In the genomic region with DNA sequence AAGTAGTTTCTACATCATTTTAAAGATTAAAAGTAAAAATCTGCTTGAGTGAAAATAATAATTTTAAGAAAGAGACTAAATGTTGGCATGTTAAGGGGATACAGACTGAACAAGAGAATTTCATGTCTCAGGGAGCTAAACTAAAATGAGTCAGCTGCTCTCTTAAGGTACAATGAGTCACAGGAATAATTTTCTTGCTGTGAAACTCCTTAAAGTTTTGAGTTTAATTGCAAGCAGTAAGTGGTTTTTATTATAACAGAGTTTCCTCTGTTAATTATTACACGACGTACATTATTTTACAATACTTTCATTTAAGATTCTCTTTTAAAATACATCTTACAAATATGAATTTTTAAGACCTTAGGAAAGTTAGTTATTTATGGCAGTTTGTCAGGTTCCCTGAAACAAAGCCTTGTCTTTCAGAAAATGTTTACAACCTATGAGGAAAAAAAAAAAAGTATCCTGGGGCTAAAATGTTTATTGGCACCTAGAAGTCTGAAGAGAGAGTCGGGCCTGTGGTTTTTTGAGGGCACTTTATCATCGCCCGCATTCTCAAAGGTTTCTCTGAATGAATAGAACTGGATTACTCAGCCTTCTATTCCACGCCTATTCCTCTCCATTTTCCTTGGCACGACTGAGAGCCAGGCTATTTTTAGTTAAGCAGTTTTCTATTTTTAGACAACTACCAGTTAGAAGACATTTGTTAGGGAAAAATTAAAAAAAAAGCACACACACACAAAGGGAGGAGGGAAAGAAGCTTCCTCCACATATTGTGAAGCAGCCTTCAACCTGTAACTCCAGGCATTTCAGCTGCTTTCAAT, we compare ENCODE assay signal across 8 cellular contexts.
DNase-seq lines count a peak whose midpoint lies in the region; ATAC-seq and FAIRE-seq lines count a peak whose summit lies in the region.

No MANE protein-coding gene starts in this region.

- H4K8ac ChIP-seq in trophoblast cell (ENCODE audit: low read depth, low read length) = no peak overlapping the region

- no peak overlapping the region for H3K18ac ChIP-seq in trophoblast cell (ENCODE audit: low read length)

- no peak overlapping the region for H2AFZ ChIP-seq in trophoblast cell (ENCODE audit: insufficient read depth, low read length, poor library complexity)

- no peak overlapping the region for H2BK12ac ChIP-seq in trophoblast cell (ENCODE audit: low read length)

- ATAC-seq in GM21360 (IDR thresholded peaks at IDR 0.05; ENCODE audit: unreplicated experiment) = peak; percentile 43
- peak; percentile 52 for ATAC-seq in HG03571 (IDR thresholded peaks at IDR 0.05; ENCODE audit: unreplicated experiment)

- peak overlapping the region; percentile 88 for H3K27ac ChIP-seq in trophoblast cell (ENCODE audit: low read depth, low read length)

- no peak overlapping the region for H2BK120ac ChIP-seq in trophoblast cell (ENCODE audit: insufficient read depth, low read length, poor library complexity)

- H3K36me3 ChIP-seq in trophoblast cell (ENCODE audit: control insufficient read depth in 1 of 2, insufficient read depth in 2 of 2, low read length in 2 of 2) = no peaks in the 10 kb centered on the region

- H3K4ac ChIP-seq in trophoblast cell (ENCODE audit: low read depth, low read length) = no peak overlapping the region

- no peak overlapping the region for H3K23ac ChIP-seq in trophoblast cell (ENCODE audit: low read length)

- no peaks in the 10 kb centered on the region for H3K79me2 ChIP-seq in trophoblast cell (ENCODE audit: control insufficient read depth, insufficient read depth, low read length, poor library complexity)

- peaks cover 0 to 4% of the 10 kb centered on the region in 2 experiments for H3K4me1 ChIP-seq in trophoblast cell (ENCODE audit: control insufficient read depth in 1 of 2, insufficient read depth in 2 of 2, low read length in 2 of 2)

- H2BK5ac ChIP-seq in trophoblast cell (ENCODE audit: low read depth, low read length, poor library complexity) = no peak overlapping the region

- H3K4me3 ChIP-seq in trophoblast cell (ENCODE audit: low read depth, low read length) = no peak overlapping the region

- WGBS in trophoblast cell (ENCODE audit: extremely low coverage, insufficient coverage, insufficient read length) = no CpG with 5 or more reads among the region's 7 CpGs

- no peak overlapping the region for H4K91ac ChIP-seq in trophoblast cell (ENCODE audit: low read depth, low read length)

- no peak overlapping the region for H3K9ac ChIP-seq in trophoblast cell (ENCODE audit: low read length)

- peak overlapping the region; percentile 23 for H3K4me2 ChIP-seq in trophoblast cell (ENCODE audit: low read length)

- DNase-seq in COLO829 (ENCODE audit: low spot score) (peak; percentile 54), SW 1271 (lab: John Stamatoyannopoulos, UW) (peak; percentile 69 to 92), frontal cortex (ENCODE audit: low spot score in 2 of 2) (peak in 1 of 2 donors; percentile 17), trophoblast cell (peak; percentile 72 to 80), germinal center (ENCODE audit: low spot score) (no peak)
- no peak for DNase-seq in activated CD4-positive, alpha-beta T cell treated with anti-CD3 and anti-CD28 coated beads for 1 hour

- H3K27me3 ChIP-seq in trophoblast cell (ENCODE audit: insufficient read depth, low read length) = no peaks in the 10 kb centered on the region

- no peak overlapping the region for H2AK5ac ChIP-seq in trophoblast cell (ENCODE audit: low read length)

- no peaks in the 10 kb centered on the region for H3K9me3 ChIP-seq in trophoblast cell (ENCODE audit: insufficient read depth, low read depth, low read length)

- FAIRE-seq in frontal cortex (lab: Jason Lieb, UNC) = peak; percentile 21

- H3K14ac ChIP-seq in trophoblast cell (ENCODE audit: low read length) = no peak overlapping the region

- H4K12ac ChIP-seq in trophoblast cell (ENCODE audit: low read depth, low read length) = no peak overlapping the region

- H3K79me1 ChIP-seq in trophoblast cell (ENCODE audit: low read length) = peaks cover 2% of the 10 kb centered on the region

Comparison
In these comparisons a context has a peak if more than half of its experiments do, and no peak if none do; other contexts are left out.
1. DNase-seq: peak in COLO829 (single experiment), SW 1271 (2 of 2) and trophoblast cell (2 of 2); none in germinal center (single experiment) and activated CD4-positive, alpha-beta T cell treated with anti-CD3 and anti-CD28 coated beads for 1 hour (single experiment).